In the genomic region with DNA sequence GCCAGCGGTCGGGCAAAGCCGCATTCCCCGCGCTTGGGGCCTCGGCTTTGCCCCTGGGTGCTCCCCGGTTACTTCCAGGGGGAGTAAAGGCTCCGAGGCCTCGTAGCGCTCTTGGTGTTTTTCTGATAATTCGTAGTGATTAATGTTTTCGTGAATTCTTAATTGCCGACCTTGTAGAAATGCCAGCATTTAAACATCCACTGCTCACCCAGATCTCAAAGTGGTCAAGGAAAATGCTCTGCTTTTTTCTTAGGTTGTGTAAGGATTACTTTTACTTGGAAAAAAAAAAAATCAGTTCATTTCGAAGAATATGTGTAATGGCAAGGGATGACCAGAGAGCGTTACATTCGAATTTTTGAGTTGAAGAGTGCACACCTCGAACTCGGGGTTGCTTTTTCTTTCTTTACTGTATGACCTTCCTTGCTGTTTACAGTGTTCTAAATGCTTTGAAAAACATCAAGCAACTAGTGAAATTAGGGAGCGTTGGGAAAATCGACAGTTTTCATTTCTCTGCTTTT, we compare ENCODE assay signal across 8 cellular contexts. TPM values are rescaled to one million over a fixed set of nuclear protein-coding genes. Genes with fewer than 3 reads are reported as not detected.
DNase-seq lines count a peak whose midpoint lies in the region; ATAC-seq and TF ChIP-seq lines count a peak whose summit lies in the region.

No MANE protein-coding gene starts in this region.

- TF ChIP-seq CTCF in MCF 10A (IDR thresholded peaks at IDR 0.05; ENCODE audit: unreplicated experiment), result no peak
- TF ChIP-seq CTCF in lower leg skin (IDR thresholded peaks at IDR 0.05), result no peak
- no peak for TF ChIP-seq CTCF in upper lobe of right lung (IDR thresholded peaks at IDR 0.05)

- BruUV-seq in MCF 10A (replicated peaks; lab: Mats Ljungman, UMichigan), result no TSS peak

- peaks cover 7 to 30% of the 10 kb centered on the region in 2 donors for H3K36me3 Mint-ChIP-seq in CD4-positive, alpha-beta memory T cell
- peaks cover 41% of the 10 kb centered on the region for H3K36me3 Mint-ChIP-seq in MCF 10A (ENCODE audit: insufficient read depth, unreplicated experiment)

- CTCF ChIA-PET in CD4-positive, alpha-beta memory T cell (lab: Charles Lee; ENCODE audit: partially characterized antibody), result no interaction called here
- CTCF ChIA-PET in MCF 10A (lab: Yijun Ruan, JAX), result interaction anchor here (0.9 kb wide), 2 partner anchors 59 to 153 kb away, joined by 4 read pairs; no protein-coding TSS in a partner anchor

- H3K27me3 Mint-ChIP-seq in CD4-positive, alpha-beta memory T cell, result no peaks in the 10 kb centered on the region
- H3K27me3 Mint-ChIP-seq in MCF 10A (ENCODE audit: insufficient read depth, unreplicated experiment), result no peaks in the 10 kb centered on the region

- 9 to 10% methylated on average over 20 of the region's 20 CpGs for WGBS in lower leg skin, 2 donors

- H3K9me3 Mint-ChIP-seq in CD4-positive, alpha-beta memory T cell, result no peaks in the 10 kb centered on the region
- H3K9me3 Mint-ChIP-seq in MCF 10A (ENCODE audit: unreplicated experiment), result no peaks in the 10 kb centered on the region

- peak overlapping the region; percentile 85 to 99 (median 94) for H3K27ac Mint-ChIP-seq in CD4-positive, alpha-beta memory T cell
- H3K27ac Mint-ChIP-seq in MCF 10A (ENCODE audit: low read depth, unreplicated experiment), result peak overlapping the region; percentile 99

- no peak for TF ChIP-seq POLR2A in lower leg skin (IDR thresholded peaks at IDR 0.05)

- H3K4me3 ChIP-seq in CD4-positive, alpha-beta memory T cell (ENCODE audit: low read length in 2 of 2), result peak overlapping the region; percentile 69 to 75
- H3K4me3 ChIP-seq in lower leg skin (ENCODE audit: low read depth, poor library complexity, severe bottlenecking) (peak overlapping the region; percentile 37), upper lobe of right lung (peak overlapping the region; percentile 95)

- peaks cover 39% of the 10 kb centered on the region for H3K4me1 ChIP-seq in CD4-positive, alpha-beta memory T cell (ENCODE audit: insufficient read depth, low read length)
- peaks cover 40% of the 10 kb centered on the region for H3K4me1 ChIP-seq in upper lobe of right lung

- POLR2A ChIA-PET in CD4-positive, alpha-beta memory T cell (lab: Charles Lee; ENCODE audit: partially characterized antibody), result interaction anchor here (3.1 kb wide), 1 partner anchor 73 kb away, joined by 32 read pairs; a partner anchor contains a TSS
- POLR2A ChIA-PET in MCF 10A (lab: Yijun Ruan, JAX), result interaction anchor here (0.6 to 17.3 kb wide), 9 partner anchors 11 to 593 kb away, joined by 3 to 481 read pairs (median 3); no protein-coding TSS in a partner anchor

- DNase-seq in CD4-positive, alpha-beta memory T cell, result no peak
- DNase-seq in Kasumi-1 (lab: John Stamatoyannopoulos, UW) (peak; percentile 30 to 53), MCF 10A (ENCODE audit: unreplicated experiment) (no peak), lower leg skin (ENCODE audit: low spot score in 2 of 2) (no peak), upper lobe of right lung (no peak), KG1 (lab: John Stamatoyannopoulos, UW) (no peak)

- peaks cover 24 to 55% (median 41%) of the 10 kb centered on the region in 4 donors for H3K4me1 Mint-ChIP-seq in CD4-positive, alpha-beta memory T cell
- peaks cover 19% of the 10 kb centered on the region for H3K4me1 Mint-ChIP-seq in MCF 10A (ENCODE audit: insufficient read depth, unreplicated experiment)

- no peaks in the 10 kb centered on the region for H3K27me3 ChIP-seq in CD4-positive, alpha-beta memory T cell (ENCODE audit: insufficient read depth, low read length)
- no peaks in the 10 kb centered on the region for H3K27me3 ChIP-seq in upper lobe of right lung

- intact Hi-C loops in CD4-positive, alpha-beta memory T cell (cut with micrococcal nuclease), result loop anchor here (1.0 kb wide), 5 partner anchors 73 to 613 kb away; a partner anchor contains a TSS
- intact Hi-C loops in MCF 10A (cut with micrococcal nuclease), result loop anchor here (1.0 to 2.0 kb wide), 2 partner anchors 51 to 72 kb away; a partner anchor contains a TSS
- intact Hi-C loops in lower leg skin (cut with DNase I; ENCODE audit: low total_unique reads), result no loop called here
- intact Hi-C loops in upper lobe of right lung (cut with DNase I), result no loop called here

- H3K4me3 Mint-ChIP-seq in CD4-positive, alpha-beta memory T cell, result peak overlapping the region; percentile 91 to 98 (median 96)
- peak overlapping the region; percentile 100 for H3K4me3 Mint-ChIP-seq in MCF 10A (ENCODE audit: unreplicated experiment)

- H3K27ac ChIP-seq in CD4-positive, alpha-beta memory T cell (ENCODE audit: low read depth, low read length), result peak overlapping the region; percentile 84
- peak overlapping the region; percentile 95 for H3K27ac ChIP-seq in upper lobe of right lung

- H3K9me3 ChIP-seq in CD4-positive, alpha-beta memory T cell (ENCODE audit: control insufficient read depth in 1 of 2, low read length in 2 of 2), result no peaks in the 10 kb centered on the region
- no peaks in the 10 kb centered on the region for H3K9me3 ChIP-seq in upper lobe of right lung

- H3K36me3 ChIP-seq in CD4-positive, alpha-beta memory T cell (ENCODE audit: insufficient read depth, low read length), result no peaks in the 10 kb centered on the region
- H3K36me3 ChIP-seq in upper lobe of right lung, result peaks cover 13% of the 10 kb centered on the region

- ATAC-seq in upper lobe of right lung, result no peak
- ATAC-seq in HG03045 (IDR thresholded peaks at IDR 0.05; ENCODE audit: unreplicated experiment), result no peak
- no peak for ATAC-seq in GM19328 (IDR thresholded peaks at IDR 0.05; ENCODE audit: unreplicated experiment)

RNA-seq across cellular contexts. Expression of a gene that starts 0.7 kb away (rescaled TPM):
- total RNA-seq in CD4-positive, alpha-beta memory T cell, result 10 to 100 TPM; 60.2 to 64.1 TPM
- polyA plus RNA-seq in CD4-positive, alpha-beta memory T cell, result 10 to 100 TPM in 1 of 2 donors, 1 to 10 TPM in 1; 9.5 to 30.4 TPM
- total RNA-seq in MCF 10A (2022) (35.9 and 37.4 TPM in 2 replicates), lower leg skin (100 to 1,000 TPM in 1 of 4 donors, 10 to 100 TPM in 3; 75.9 to 132 (median 89.5) TPM), upper lobe of right lung (34.1 TPM)

Comparison
In these comparisons a context has a peak if more than half of its experiments do, and no peak if none do; other contexts are left out.
1. DNase-seq: peak in Kasumi-1 (2 of 2); none in CD4-positive, alpha-beta memory T cell (0 of 5), MCF 10A (single experiment), lower leg skin (0 of 2), upper lobe of right lung (single experiment) and KG1 (single experiment).
2. H3K4me3 ChIP-seq: peak in every context shown above with its lines; median percentile 95 in upper lobe of right lung; 72 in CD4-positive, alpha-beta memory T cell; 37 in lower leg skin.
3. intact Hi-C loops: an anchor here in CD4-positive, alpha-beta memory T cell (1.0 kb wide) and MCF 10A (1.0 to 2.0 kb wide); none called in lower leg skin and upper lobe of right lung.